ENCODE assay signal across 12 cellular contexts in the genomic region with DNA sequence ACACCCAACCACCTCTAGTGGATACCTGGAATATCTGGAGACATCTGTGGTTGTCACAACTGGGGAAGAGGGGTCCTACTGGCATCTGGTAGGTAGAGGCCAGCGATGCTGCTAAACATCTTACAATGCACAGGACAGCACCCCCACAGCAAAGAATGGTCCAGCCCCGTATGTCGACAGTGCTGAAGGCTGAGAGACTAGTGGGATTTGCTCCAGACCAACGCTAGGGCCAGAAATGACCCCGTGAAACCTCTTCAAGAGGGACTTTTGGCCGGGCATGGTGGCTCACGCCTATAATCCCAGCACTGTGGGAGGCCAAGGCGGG. TPM values are rescaled to one million over a fixed set of nuclear protein-coding genes. Genes with fewer than 3 reads are reported as not detected.
A peak's percentile ranks its signal among the peaks of the same experiment; 100 is the strongest.
DNase-seq lines count a peak whose midpoint lies in the region; ATAC-seq lines count a peak whose summit lies in the region.
"Had no signal": no experiment of that assay in that cellular context is flagged by ENCODE, and none has a peak within 500 bp of the region (broad histone marks: within the 10 kb centered on the region; RNA-seq: fewer than 3 reads in every experiment).

No MANE protein-coding gene starts in this region.

- H3K27me3 Mint-ChIP-seq in stimulated activated naive CD8-positive, alpha-beta T cell treated with anti-CD3 and anti-CD28 coated beads, Interleukin-15, Interleukin-2, amounts not matched to agents 100 ng/mL and 50 ng/mL, for 24 hours = no peaks in the 10 kb centered on the region
- no peaks in the 10 kb centered on the region for H3K27me3 Mint-ChIP-seq in activated CD4-positive, alpha-beta memory T cell treated with anti-CD3 and anti-CD28 coated beads, Interleukin-2, amount 10 ng/mL, durations not matched to agents 7 days and 5 days
- no peaks in the 10 kb centered on the region for H3K27me3 Mint-ChIP-seq in memory B cell

- POLR2A ChIA-PET in activated CD4-positive, alpha-beta memory T cell treated with anti-CD3 and anti-CD28 coated beads, Interleukin-2, amount 10 ng/mL, durations not matched to agents 7 days and 5 days (lab: Charles Lee) = interaction anchor here (1.0 to 1.9 kb wide), 3 partner anchors 69 to 101 kb away, joined by 4 to 8 read pairs (median 7); no protein-coding TSS in a partner anchor

- no peaks in the 10 kb centered on the region for H3K4me1 Mint-ChIP-seq in stimulated activated naive CD8-positive, alpha-beta T cell treated with anti-CD3 and anti-CD28 coated beads, Interleukin-15, Interleukin-2, amounts not matched to agents 100 ng/mL and 50 ng/mL, for 24 hours (ENCODE audit: low read depth)
- peaks cover 6% of the 10 kb centered on the region for H3K4me1 Mint-ChIP-seq in activated CD4-positive, alpha-beta memory T cell treated with anti-CD3 and anti-CD28 coated beads, Interleukin-2, amount 10 ng/mL, durations not matched to agents 7 days and 5 days
- H3K4me1 Mint-ChIP-seq in memory B cell = peaks cover 74% of the 10 kb centered on the region

- DNase-seq in stimulated activated naive CD8-positive, alpha-beta T cell treated with anti-CD3 and anti-CD28 coated beads, Interleukin-15, Interleukin-2, amounts not matched to agents 100 U/mL and 50 U/mL, for 24 hours = no peak
- DNase-seq in activated CD4-positive, alpha-beta memory T cell treated with anti-CD3 and anti-CD28 coated beads, Interleukin-2, amount 10 ng/mL, durations not matched to agents 7 days and 5 days = no peak
- DNase-seq in memory B cell (ENCODE audit: low spot score in 2 of 2) (no peak), HUDEP-2 (lab: John Stamatoyannopoulos, UW; ENCODE audit: unreplicated experiment in 76 of 76) (no peak), NCI-H524 treated with DMSO at 0.1 percent for 48 hours (lab: John Stamatoyannopoulos, UW) (no peak)
- DNase-seq in effector CD8-positive, alpha-beta T cell (lab: John Stamatoyannopoulos, UW) = no peak
- DNase-seq: activated gamma-delta T cell treated with Interleukin-2 at 50 U/mL for 16 hours, IMR-90, left lung, NCI-H1105 had no signal

- peak overlapping the region; percentile 28 for H3K4me3 Mint-ChIP-seq in stimulated activated naive CD8-positive, alpha-beta T cell treated with anti-CD3 and anti-CD28 coated beads, Interleukin-15, Interleukin-2, amounts not matched to agents 100 ng/mL and 50 ng/mL, for 24 hours
- peak overlapping the region; percentile 98 for H3K4me3 Mint-ChIP-seq in activated CD4-positive, alpha-beta memory T cell treated with anti-CD3 and anti-CD28 coated beads, Interleukin-2, amount 10 ng/mL, durations not matched to agents 7 days and 5 days
- peak overlapping the region; percentile 74 for H3K4me3 Mint-ChIP-seq in memory B cell

- ATAC-seq in stimulated activated naive CD8-positive, alpha-beta T cell treated with anti-CD3 and anti-CD28 coated beads, Interleukin-15, Interleukin-2, amounts not matched to agents 100 U/mL and 50 U/mL, for 24 hours = no peak
- ATAC-seq in memory B cell (ENCODE audit: low read depth) (no peak), HG02759 (IDR thresholded peaks at IDR 0.05; ENCODE audit: unreplicated experiment) (no peak)
- ATAC-seq: left lung had no signal

- H3K27ac Mint-ChIP-seq in stimulated activated naive CD8-positive, alpha-beta T cell treated with anti-CD3 and anti-CD28 coated beads, Interleukin-15, Interleukin-2, amounts not matched to agents 100 ng/mL and 50 ng/mL, for 24 hours = peak overlapping the region; percentile 53
- peak overlapping the region; percentile 97 for H3K27ac Mint-ChIP-seq in activated CD4-positive, alpha-beta memory T cell treated with anti-CD3 and anti-CD28 coated beads, Interleukin-2, amount 10 ng/mL, durations not matched to agents 7 days and 5 days
- H3K27ac Mint-ChIP-seq in memory B cell = peak overlapping the region; percentile 84

- H3K36me3 Mint-ChIP-seq in stimulated activated naive CD8-positive, alpha-beta T cell treated with anti-CD3 and anti-CD28 coated beads, Interleukin-15, Interleukin-2, amounts not matched to agents 100 ng/mL and 50 ng/mL, for 24 hours (ENCODE audit: low read depth) = peaks cover 37% of the 10 kb centered on the region
- H3K36me3 Mint-ChIP-seq in activated CD4-positive, alpha-beta memory T cell treated with anti-CD3 and anti-CD28 coated beads, Interleukin-2, amount 10 ng/mL, durations not matched to agents 7 days and 5 days (ENCODE audit: low read depth) = peaks cover 89% of the 10 kb centered on the region
- H3K36me3 Mint-ChIP-seq in memory B cell = peaks cover 10% of the 10 kb centered on the region

- no peaks in the 10 kb centered on the region for H3K9me3 Mint-ChIP-seq in stimulated activated naive CD8-positive, alpha-beta T cell treated with anti-CD3 and anti-CD28 coated beads, Interleukin-15, Interleukin-2, amounts not matched to agents 100 ng/mL and 50 ng/mL, for 24 hours
- H3K9me3 Mint-ChIP-seq in activated CD4-positive, alpha-beta memory T cell treated with anti-CD3 and anti-CD28 coated beads, Interleukin-2, amount 10 ng/mL, durations not matched to agents 7 days and 5 days = no peaks in the 10 kb centered on the region
- H3K9me3 Mint-ChIP-seq in memory B cell = no peaks in the 10 kb centered on the region

- CTCF ChIA-PET in activated CD4-positive, alpha-beta memory T cell treated with anti-CD3 and anti-CD28 coated beads, Interleukin-2, amount 10 ng/mL, durations not matched to agents 7 days and 5 days (lab: Charles Lee) = no interaction called here

RNA-seq across cellular contexts. Expression of a gene that starts 7.2 kb away (rescaled TPM):
- 100 to 1,000 TPM; 158 to 160 TPM for total RNA-seq in activated CD4-positive, alpha-beta memory T cell treated with anti-CD3 and anti-CD28 coated beads, Interleukin-2, amount 10 ng/mL, durations not matched to agents 7 days and 5 days

Comparison
In these comparisons a context has a peak if more than half of its experiments do, and no peak if none do; other contexts are left out.
1. H3K4me3 Mint-ChIP-seq: peak in every context shown above with its lines; median percentile 98 in activated CD4-positive, alpha-beta memory T cell treated with anti-CD3 and anti-CD28 coated beads, Interleukin-2, amount 10 ng/mL, durations not matched to agents 7 days and 5 days; 74 in memory B cell; 28 in stimulated activated naive CD8-positive, alpha-beta T cell treated with anti-CD3 and anti-CD28 coated beads, Interleukin-15, Interleukin-2, amounts not matched to agents 100 ng/mL and 50 ng/mL, for 24 hours.